In the genomic region with DNA sequence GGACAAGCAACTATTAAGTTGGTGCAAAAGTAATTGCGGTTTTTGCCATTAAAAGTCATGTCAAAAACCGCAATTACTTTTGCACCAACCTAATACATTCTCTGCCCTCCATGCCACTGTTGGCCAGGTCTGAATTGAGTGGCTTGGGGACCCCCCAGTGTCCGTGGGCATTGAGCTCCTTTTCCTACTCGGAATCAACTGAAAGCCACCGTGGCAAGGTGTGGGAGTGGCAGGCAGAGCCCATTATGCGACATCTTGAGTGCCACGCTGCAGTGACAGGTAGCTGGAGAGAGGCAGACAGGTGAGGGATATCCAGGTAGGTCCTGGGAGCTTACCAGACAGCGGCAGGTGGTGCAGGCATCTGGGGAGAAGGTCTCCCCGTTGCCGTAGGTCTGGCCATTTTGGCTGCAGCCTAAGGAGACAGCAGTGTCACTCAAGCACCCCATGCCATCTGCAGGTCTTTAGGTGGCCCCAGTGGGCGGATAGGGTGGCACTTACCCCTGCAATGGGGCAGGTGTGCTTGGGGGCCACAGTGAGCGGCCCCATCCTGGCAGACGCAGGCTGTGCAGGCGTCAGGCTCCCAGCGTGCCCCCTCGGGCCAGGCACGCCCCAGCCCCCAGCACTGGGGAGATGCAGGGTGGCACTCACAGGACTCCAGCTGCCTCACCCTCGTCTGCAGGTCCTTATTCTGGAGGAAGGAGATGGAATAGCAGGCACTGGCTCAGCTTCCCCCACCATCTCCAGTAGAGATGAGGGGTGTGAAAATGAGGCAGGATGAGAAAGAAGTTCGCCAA, we compare ENCODE assay signal across 1 cellular context.
TF ChIP-seq lines count a peak whose summit lies in the region.

No MANE protein-coding gene starts in this region.

TF ChIP-seq in K562, 482 proteins besides CTCF, POLR2A, EP300 and RAD21 (continued from another document):
- TF ChIP-seq, protein P1, sequence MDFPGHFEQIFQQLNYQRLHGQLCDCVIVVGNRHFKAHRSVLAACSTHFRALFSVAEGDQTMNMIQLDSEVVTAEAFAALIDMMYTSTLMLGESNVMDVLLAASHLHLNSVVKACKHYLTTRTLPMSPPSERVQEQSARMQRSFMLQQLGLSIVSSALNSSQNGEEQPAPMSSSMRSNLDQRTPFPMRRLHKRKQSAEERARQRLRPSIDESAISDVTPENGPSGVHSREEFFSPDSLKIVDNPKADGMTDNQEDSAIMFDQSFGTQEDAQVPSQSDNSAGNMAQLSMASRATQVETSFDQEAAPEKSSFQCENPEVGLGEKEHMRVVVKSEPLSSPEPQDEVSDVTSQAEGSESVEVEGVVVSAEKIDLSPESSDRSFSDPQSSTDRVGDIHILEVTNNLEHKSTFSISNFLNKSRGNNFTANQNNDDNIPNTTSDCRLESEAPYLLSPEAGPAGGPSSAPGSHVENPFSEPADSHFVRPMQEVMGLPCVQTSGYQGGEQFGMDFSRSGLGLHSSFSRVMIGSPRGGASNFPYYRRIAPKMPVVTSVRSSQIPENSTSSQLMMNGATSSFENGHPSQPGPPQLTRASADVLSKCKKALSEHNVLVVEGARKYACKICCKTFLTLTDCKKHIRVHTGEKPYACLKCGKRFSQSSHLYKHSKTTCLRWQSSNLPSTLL (IDR thresholded peaks at IDR 0.05), result peak; percentile 81
- TF ChIP-seq, protein P2, sequence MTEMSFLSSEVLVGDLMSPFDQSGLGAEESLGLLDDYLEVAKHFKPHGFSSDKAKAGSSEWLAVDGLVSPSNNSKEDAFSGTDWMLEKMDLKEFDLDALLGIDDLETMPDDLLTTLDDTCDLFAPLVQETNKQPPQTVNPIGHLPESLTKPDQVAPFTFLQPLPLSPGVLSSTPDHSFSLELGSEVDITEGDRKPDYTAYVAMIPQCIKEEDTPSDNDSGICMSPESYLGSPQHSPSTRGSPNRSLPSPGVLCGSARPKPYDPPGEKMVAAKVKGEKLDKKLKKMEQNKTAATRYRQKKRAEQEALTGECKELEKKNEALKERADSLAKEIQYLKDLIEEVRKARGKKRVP (CRISPR knock-in tag; IDR thresholded peaks at IDR 0.05), result no peak
- TF ChIP-seq, protein P3, sequence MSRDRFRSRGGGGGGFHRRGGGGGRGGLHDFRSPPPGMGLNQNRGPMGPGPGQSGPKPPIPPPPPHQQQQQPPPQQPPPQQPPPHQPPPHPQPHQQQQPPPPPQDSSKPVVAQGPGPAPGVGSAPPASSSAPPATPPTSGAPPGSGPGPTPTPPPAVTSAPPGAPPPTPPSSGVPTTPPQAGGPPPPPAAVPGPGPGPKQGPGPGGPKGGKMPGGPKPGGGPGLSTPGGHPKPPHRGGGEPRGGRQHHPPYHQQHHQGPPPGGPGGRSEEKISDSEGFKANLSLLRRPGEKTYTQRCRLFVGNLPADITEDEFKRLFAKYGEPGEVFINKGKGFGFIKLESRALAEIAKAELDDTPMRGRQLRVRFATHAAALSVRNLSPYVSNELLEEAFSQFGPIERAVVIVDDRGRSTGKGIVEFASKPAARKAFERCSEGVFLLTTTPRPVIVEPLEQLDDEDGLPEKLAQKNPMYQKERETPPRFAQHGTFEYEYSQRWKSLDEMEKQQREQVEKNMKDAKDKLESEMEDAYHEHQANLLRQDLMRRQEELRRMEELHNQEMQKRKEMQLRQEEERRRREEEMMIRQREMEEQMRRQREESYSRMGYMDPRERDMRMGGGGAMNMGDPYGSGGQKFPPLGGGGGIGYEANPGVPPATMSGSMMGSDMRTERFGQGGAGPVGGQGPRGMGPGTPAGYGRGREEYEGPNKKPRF (IDR thresholded peaks at IDR 0.05; ENCODE audit: low read depth, low read length), result no peak
- TF ChIP-seq ATF7 (IDR thresholded peaks at IDR 0.05), result 0 out of 2 replicates have a peak, but pooled peaks have one; percentile 35
- TF ChIP-seq ZNF212 (CRISPR knock-in tag; IDR thresholded peaks at IDR 0.05), result 0 out of 2 replicates have a peak, but pooled peaks have one; percentile 8
- TF ChIP-seq CBFA2T2 (conservative IDR thresholded peaks at IDR 0.05), result no peak
- TF ChIP-seq, protein P4, sequence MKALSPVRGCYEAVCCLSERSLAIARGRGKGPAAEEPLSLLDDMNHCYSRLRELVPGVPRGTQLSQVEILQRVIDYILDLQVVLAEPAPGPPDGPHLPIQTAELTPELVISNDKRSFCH (CRISPR knock-in tag; IDR thresholded peaks at IDR 0.05), result no peak
- TF ChIP-seq, protein P4 (tag; IDR thresholded peaks at IDR 0.05), result no peak
- no peak for TF ChIP-seq NCOA6 (IDR thresholded peaks at IDR 0.05)
- TF ChIP-seq, protein P5, sequence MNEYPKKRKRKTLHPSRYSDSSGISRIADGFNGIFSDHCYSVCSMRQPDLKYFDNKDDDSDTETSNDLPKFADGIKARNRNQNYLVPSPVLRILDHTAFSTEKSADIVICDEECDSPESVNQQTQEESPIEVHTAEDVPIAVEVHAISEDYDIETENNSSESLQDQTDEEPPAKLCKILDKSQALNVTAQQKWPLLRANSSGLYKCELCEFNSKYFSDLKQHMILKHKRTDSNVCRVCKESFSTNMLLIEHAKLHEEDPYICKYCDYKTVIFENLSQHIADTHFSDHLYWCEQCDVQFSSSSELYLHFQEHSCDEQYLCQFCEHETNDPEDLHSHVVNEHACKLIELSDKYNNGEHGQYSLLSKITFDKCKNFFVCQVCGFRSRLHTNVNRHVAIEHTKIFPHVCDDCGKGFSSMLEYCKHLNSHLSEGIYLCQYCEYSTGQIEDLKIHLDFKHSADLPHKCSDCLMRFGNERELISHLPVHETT (CRISPR knock-in tag; conservative IDR thresholded peaks at IDR 0.05 in 1 of 2, IDR thresholded peaks at IDR 0.05 in 1 of 2), result no peak
- TF ChIP-seq, protein P6, sequence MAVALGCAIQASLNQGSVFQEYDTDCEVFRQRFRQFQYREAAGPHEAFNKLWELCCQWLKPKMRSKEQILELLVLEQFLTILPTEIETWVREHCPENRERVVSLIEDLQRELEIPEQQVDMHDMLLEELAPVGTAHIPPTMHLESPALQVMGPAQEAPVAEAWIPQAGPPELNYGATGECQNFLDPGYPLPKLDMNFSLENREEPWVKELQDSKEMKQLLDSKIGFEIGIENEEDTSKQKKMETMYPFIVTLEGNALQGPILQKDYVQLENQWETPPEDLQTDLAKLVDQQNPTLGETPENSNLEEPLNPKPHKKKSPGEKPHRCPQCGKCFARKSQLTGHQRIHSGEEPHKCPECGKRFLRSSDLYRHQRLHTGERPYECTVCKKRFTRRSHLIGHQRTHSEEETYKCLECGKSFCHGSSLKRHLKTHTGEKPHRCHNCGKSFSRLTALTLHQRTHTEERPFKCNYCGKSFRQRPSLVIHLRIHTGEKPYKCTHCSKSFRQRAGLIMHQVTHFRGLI (CRISPR knock-in tag; IDR thresholded peaks at IDR 0.05), result no peak
- TF ChIP-seq, protein P7, sequence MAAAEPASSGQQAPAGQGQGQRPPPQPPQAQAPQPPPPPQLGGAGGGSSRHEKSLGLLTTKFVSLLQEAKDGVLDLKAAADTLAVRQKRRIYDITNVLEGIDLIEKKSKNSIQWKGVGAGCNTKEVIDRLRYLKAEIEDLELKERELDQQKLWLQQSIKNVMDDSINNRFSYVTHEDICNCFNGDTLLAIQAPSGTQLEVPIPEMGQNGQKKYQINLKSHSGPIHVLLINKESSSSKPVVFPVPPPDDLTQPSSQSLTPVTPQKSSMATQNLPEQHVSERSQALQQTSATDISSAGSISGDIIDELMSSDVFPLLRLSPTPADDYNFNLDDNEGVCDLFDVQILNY (CRISPR knock-in tag; IDR thresholded peaks at IDR 0.05), result no peak
